ENCODE assay signal across 8 cellular contexts in the genomic region with DNA sequence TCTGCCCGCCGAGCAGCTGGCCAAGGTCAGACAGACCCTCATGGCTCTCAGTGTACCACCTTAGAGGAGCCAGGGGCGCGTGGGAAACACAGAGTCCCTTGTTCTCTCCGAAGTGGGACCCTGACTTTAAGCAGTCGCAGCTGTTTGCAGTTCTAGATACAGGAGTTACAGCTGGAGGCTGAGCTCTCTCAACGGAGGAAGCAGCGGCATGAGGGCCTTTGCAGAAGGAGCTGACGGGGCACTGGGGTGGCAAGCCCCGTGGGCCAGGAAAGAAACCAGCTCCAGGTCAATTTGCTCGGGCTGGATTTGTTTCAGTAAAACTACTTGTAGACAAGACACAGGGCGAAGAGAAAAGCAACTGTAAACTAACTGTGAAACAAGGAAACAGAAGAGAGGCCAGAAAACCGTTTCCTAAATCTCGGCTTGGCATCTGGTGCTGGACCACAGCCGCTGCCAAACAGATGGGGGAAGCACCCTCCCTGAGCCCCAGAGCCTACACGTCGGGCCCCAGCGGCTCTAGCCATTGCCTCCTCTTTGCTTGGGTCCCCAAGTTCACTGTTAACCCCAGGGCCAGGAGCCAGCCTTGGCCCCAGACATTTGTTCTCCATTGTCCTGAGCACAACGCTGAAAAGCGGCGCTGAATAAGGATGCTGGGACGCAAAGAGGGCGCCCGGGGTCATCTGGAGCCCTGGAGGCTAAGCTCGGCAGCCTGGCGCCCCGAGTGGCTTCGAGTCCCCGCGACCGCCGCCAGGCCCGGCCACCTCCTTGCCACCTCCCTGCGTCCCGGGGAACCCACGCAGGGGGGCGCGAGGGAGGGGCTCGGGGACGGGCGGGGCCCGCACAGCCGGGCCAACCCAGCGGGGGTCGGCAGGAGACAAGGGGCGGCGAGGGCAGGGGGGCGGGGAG. TPM values are rescaled to one million over a fixed set of nuclear protein-coding genes. Genes with fewer than 3 reads are reported as not detected.
DNase-seq lines count a peak whose midpoint lies in the region; ATAC-seq and TF ChIP-seq lines count a peak whose summit lies in the region.

No MANE protein-coding gene starts in this region.

- TF ChIP-seq CTCF in VCaP (conservative IDR thresholded peaks at IDR 0.05) (no peak), natural killer cell (IDR thresholded peaks at IDR 0.05) (no peak)

- intact Hi-C loops in natural killer cell (cut with micrococcal nuclease): no loop called here

- H3K27me3 Mint-ChIP-seq in natural killer cell (ENCODE audit: low read depth in 2 of 2): no peaks in the 10 kb centered on the region

- H3K27ac Mint-ChIP-seq in natural killer cell: peak overlapping the region; percentile 79 to 84

- H3K27ac ChIP-seq in VCaP (peak overlapping the region; percentile 85), epithelial cell of prostate (peak overlapping the region; percentile 35)

- peaks cover 23 to 25% of the 10 kb centered on the region in 2 donors for H3K4me1 Mint-ChIP-seq in natural killer cell

- no peaks in the 10 kb centered on the region for H3K9me3 Mint-ChIP-seq in natural killer cell

- ATAC-seq in HG03354 (IDR thresholded peaks at IDR 0.05; ENCODE audit: poor library complexity, severe bottlenecking, unreplicated experiment): peak; percentile 10
- ATAC-seq in natural killer cell: peak; percentile 1 to 27 (median 24)
- ATAC-seq in HG03565 (IDR thresholded peaks at IDR 0.05; ENCODE audit: unreplicated experiment): no peak

- peak overlapping the region; percentile 85 for H3K4me3 Mint-ChIP-seq in natural killer cell

- DNase-seq in activated naive CD4-positive, alpha-beta T cell treated with Interleukin-2 at 50 U/mL for 16 hours: peak; percentile 5
- no peak for DNase-seq in activated naive CD4-positive, alpha-beta T cell treated with anti-CD3 and anti-CD28 coated beads, Interleukin-2, amount 50 U/mL, for 16 hours
- no peak for DNase-seq in epithelial cell of prostate (ENCODE audit: low read depth, low spot score)
- no peak for DNase-seq in natural killer cell
- no peak for DNase-seq in NK-92 (lab: John Stamatoyannopoulos, UW; ENCODE audit: unreplicated experiment)

- H3K36me3 Mint-ChIP-seq in natural killer cell: no peaks in the 10 kb centered on the region

RNA-seq across cellular contexts. Expression of a gene that starts 0.9 kb away (rescaled TPM):
- 10 to 100 TPM; 58.4 to 76.5 (median 69.2) TPM for total RNA-seq in natural killer cell

RNA-seq across cellular contexts. Expression of a gene that starts 12.8 kb away (rescaled TPM):
- total RNA-seq in natural killer cell: 10 to 100 TPM; 82.4 to 92.7 (median 87.4) TPM
